Comparison of ENCODE assay signal across 33 cellular contexts in the genomic region with DNA sequence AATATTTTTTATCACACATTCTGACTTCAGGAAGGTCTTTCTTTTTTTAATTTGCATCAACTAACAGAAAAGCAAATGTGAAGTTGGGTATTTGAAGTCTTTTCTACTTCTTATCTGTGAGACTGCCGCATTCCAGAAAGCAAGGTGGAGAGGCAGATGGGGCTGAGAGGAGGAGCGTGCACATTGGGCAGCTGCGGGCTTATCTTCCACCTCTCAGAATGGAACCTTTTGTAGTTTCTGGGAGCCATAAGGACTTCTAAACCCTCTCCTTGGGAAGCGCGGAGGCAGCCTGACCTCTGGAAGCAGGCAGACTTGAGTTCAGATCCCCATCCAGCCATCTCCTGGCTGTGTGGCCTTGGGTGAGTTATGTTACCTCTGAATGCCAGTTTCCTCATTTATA.
"Had no signal": no experiment of that assay in that cellular context is flagged by ENCODE, and none has a peak within 500 bp of the region (broad histone marks: within the 10 kb centered on the region; RNA-seq: fewer than 3 reads in every experiment).

No MANE protein-coding gene starts in this region.

- H2AFZ ChIP-seq: hepatocyte, parathyroid adenoma had no signal

- H3K4me2 ChIP-seq: hepatocyte had no signal

- H3K9ac ChIP-seq: parathyroid adenoma had no signal

- H3K27me3 ChIP-seq: adrenal gland, body of pancreas, colonic mucosa, gastroesophageal sphincter, hepatocyte, right atrium auricular region, stomach, tibial nerve had no signal

- DNase-seq: activated CD4-positive, alpha-beta T cell treated with anti-CD3 and anti-CD28 coated beads for 48 hours; activated CD4-positive, alpha-beta T cell treated with anti-CD3 and anti-CD28 coated beads, Interleukin-2, amount 50 U/mL, for 48 hours; activated CD8-positive, alpha-beta memory T cell treated with anti-CD3 and anti-CD28 coated beads, Interleukin-2, amount 50 U/mL, for 4 hours; activated effector memory CD4-positive, alpha-beta T cell treated with anti-CD3 and anti-CD28 coated beads, Interleukin-2, amount 50 U/mL, for 16 hours; activated naive CD4-positive, alpha-beta T cell treated with anti-CD3 and anti-CD28 coated beads for 36 hours; activated naive CD8-positive, alpha-beta T cell treated with anti-CD3 and anti-CD28 coated beads for 36 hours; activated T-cell treated with anti-CD3 and anti-CD28 coated beads, Interleukin-2, amount 50 U/mL, for 1 hour; adrenal gland; aorta; body of pancreas; cerebellar nuclear complex; colonic mucosa; effector CD8-positive, alpha-beta T cell; immature natural killer cell; kidney; left colon; mammary epithelial cell; naive B cell; occipital lobe; stimulated activated CD4-positive, alpha-beta T cell treated with anti-CD3 and anti-CD28 coated beads, Interleukin-15, amount 100 ng/mL, for 24 hours; stimulated activated CD4-positive, alpha-beta T cell treated with anti-CD3 and anti-CD28 coated beads, Interleukin-2, amount 100 ng/mL, for 24 hours; stimulated activated naive B cell treated with anti-CD40 and anti-IgM and Interleukin-4, amounts not matched to agents 10 μg/mL and 1 μg/mL and 100 μg/mL, for 72 hours; stomach; WERI-Rb-1 had no signal

- H3K4me1 ChIP-seq: colonic mucosa had no signal

- H3K9me3 ChIP-seq: adrenal gland, body of pancreas, colonic mucosa, gastroesophageal sphincter, right atrium auricular region, stomach, tibial nerve had no signal

- H3K36me3 ChIP-seq: adrenal gland, colonic mucosa, gastroesophageal sphincter, right atrium auricular region, stomach, tibial nerve, WERI-Rb-1 had no signal

- H3K27ac ChIP-seq: adrenal gland, body of pancreas, colonic mucosa, epithelial cell of prostate, gastroesophageal sphincter, hepatocyte, parathyroid adenoma, right atrium auricular region, stomach, tibial nerve, WERI-Rb-1 had no signal

- H3K4me3 ChIP-seq: adrenal gland, body of pancreas, colonic mucosa, gastroesophageal sphincter, hepatocyte, right atrium auricular region, stomach, tibial nerve had no signal

- H3K27ac Mint-ChIP-seq: activated naive CD4-positive, alpha-beta T cell treated with anti-CD3 and anti-CD28 coated beads for 36 hours; activated naive CD8-positive, alpha-beta T cell treated with anti-CD3 and anti-CD28 coated beads for 36 hours; activated T-helper 1 cell treated with anti-CD3 and anti-CD28 coated beads, Interleukin-12 subunit alpha, Interleukin-12 subunit beta, Interleukin-2, Interleukin-4 antibody, amounts not matched to agents 30 ng/mL and 10 ng/mL and 1 ng/mL, durations not matched to agents 14 hours and 24 hours and 36 hours; stimulated activated naive B cell treated with anti-CD40 and anti-IgM and Interleukin-4, amounts not matched to agents 10 μg/mL and 1 μg/mL and 100 μg/mL, for 72 hours had no signal

- H3K36me3 Mint-ChIP-seq: activated naive CD8-positive, alpha-beta T cell treated with anti-CD3 and anti-CD28 coated beads for 36 hours; naive B cell; stimulated activated naive B cell treated with anti-CD40 and anti-IgM and Interleukin-4, amounts not matched to agents 10 μg/mL and 1 μg/mL and 100 μg/mL, for 72 hours had no signal

- ATAC-seq: activated CD4-positive, CD25-positive, alpha-beta regulatory T cell treated with anti-CD3 and anti-CD28 coated beads, Interleukin-2, amount 50 U/mL, for 24 hours; body of pancreas; gastroesophageal sphincter; left colon; stimulated activated naive B cell treated with anti-CD40 and anti-IgM and Interleukin-4, amounts not matched to agents 10 μg/mL and 1 μg/mL and 100 μg/mL, for 72 hours had no signal

- H3K9me3 Mint-ChIP-seq: activated naive CD4-positive, alpha-beta T cell treated with anti-CD3 and anti-CD28 coated beads for 36 hours; activated naive CD8-positive, alpha-beta T cell treated with anti-CD3 and anti-CD28 coated beads for 36 hours; activated T-helper 1 cell treated with anti-CD3 and anti-CD28 coated beads, Interleukin-12 subunit alpha, Interleukin-12 subunit beta, Interleukin-2, Interleukin-4 antibody, amounts not matched to agents 30 ng/mL and 10 ng/mL and 1 ng/mL, durations not matched to agents 14 hours and 24 hours and 36 hours; immature natural killer cell; naive B cell; neural crest cell; stimulated activated naive B cell treated with anti-CD40 and anti-IgM and Interleukin-4, amounts not matched to agents 10 μg/mL and 1 μg/mL and 100 μg/mL, for 72 hours had no signal

- H3K4me3 Mint-ChIP-seq: activated naive CD4-positive, alpha-beta T cell treated with anti-CD3 and anti-CD28 coated beads for 36 hours; activated naive CD8-positive, alpha-beta T cell treated with anti-CD3 and anti-CD28 coated beads for 36 hours; activated T-helper 1 cell treated with anti-CD3 and anti-CD28 coated beads, Interleukin-12 subunit alpha, Interleukin-12 subunit beta, Interleukin-2, Interleukin-4 antibody, amounts not matched to agents 30 ng/mL and 10 ng/mL and 1 ng/mL, durations not matched to agents 14 hours and 24 hours and 36 hours; immature natural killer cell; neural crest cell; stimulated activated naive B cell treated with anti-CD40 and anti-IgM and Interleukin-4, amounts not matched to agents 10 μg/mL and 1 μg/mL and 100 μg/mL, for 72 hours had no signal
